ENCODE assay signal across 1 cellular context in genomic region chr1:227793948-227794812, GRCh38.
A peak's percentile ranks its signal among the peaks of the same experiment; 100 is the strongest.
TF ChIP-seq lines count a peak whose summit lies in the region.

No MANE protein-coding gene starts in this region.

TF ChIP-seq in SK-N-SH, 30 proteins besides CTCF, POLR2A, EP300 and RAD21 (continued from another document):
- peak; percentile 48; the same call in 1 of the 2 replicates for TF ChIP-seq REST (IDR thresholded peaks at IDR 0.05; ENCODE audit: low read depth, low read length)
- no peak for TF ChIP-seq RFX5 (IDR thresholded peaks at IDR 0.05; ENCODE audit: low read length)
- peak; percentile 80 for TF ChIP-seq POLR2AphosphoS5 (IDR thresholded peaks at IDR 0.05; ENCODE audit: low read depth, low read length)
- TF ChIP-seq YY1 (IDR thresholded peaks at IDR 0.05; ENCODE audit: low read depth) = peak; percentile 77; the same call in 1 of the 2 replicates
- peak; percentile 91; the same call in 1 of the 2 replicates for TF ChIP-seq TEAD4 (IDR thresholded peaks at IDR 0.05; ENCODE audit: borderline replicate concordance, insufficient read depth)
- TF ChIP-seq USF1 (IDR thresholded peaks at IDR 0.05; ENCODE audit: borderline replicate concordance, low read depth) = no peak
- no peak for TF ChIP-seq GABPA (IDR thresholded peaks at IDR 0.05; ENCODE audit: low read depth)
- peak; percentile 68 for TF ChIP-seq PBX3 (IDR thresholded peaks at IDR 0.05)
- peak; percentile 92 for TF ChIP-seq MAX (IDR thresholded peaks at IDR 0.05; ENCODE audit: low read depth)
- TF ChIP-seq RXRA (IDR thresholded peaks at IDR 0.05; ENCODE audit: borderline replicate concordance, low read depth) = peak; percentile 41; the same call in 1 of the 2 replicates
- TF ChIP-seq ELF1 (IDR thresholded peaks at IDR 0.05) = peak; percentile 24; the same call in 1 of the 2 replicates
- TF ChIP-seq TCF12 (IDR thresholded peaks at IDR 0.05) = peak; percentile 100
- peak; percentile 90 for TF ChIP-seq CHD2 (IDR thresholded peaks at IDR 0.05; ENCODE audit: low read length, partially characterized antibody)
- no peak; the same call in 1 of the 2 replicates for TF ChIP-seq JUND (IDR thresholded peaks at IDR 0.05)
- 0 out of 2 replicates have a peak, but pooled peaks have one; percentile 36 for TF ChIP-seq FOXM1 (IDR thresholded peaks at IDR 0.05; ENCODE audit: low read depth)
